Comparison of ENCODE assay signal across 13 cellular contexts in the genomic region with DNA sequence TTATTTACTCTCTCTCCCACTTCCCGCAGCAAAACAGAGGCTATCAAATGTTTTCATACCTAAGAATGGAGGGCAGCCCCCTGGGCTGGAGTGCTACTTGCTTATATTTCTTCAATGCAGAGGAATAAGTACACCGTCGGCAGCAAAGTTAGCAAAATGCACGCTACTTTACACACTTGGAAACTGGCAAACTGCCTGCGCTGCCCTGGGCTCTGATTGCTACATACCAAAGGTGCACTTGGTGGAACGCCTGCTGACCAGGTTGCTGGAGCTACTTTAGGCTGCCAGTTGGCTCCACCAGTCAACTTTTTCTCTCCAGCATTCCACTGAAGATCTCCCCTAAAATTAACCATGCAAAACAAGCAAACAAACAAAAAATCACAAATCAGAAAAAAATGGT.
A peak's percentile ranks its signal among the peaks of the same experiment; 100 is the strongest.
DNase-seq lines count a peak whose midpoint lies in the region; ATAC-seq and TF ChIP-seq lines count a peak whose summit lies in the region.
"Had no signal": no experiment of that assay in that cellular context is flagged by ENCODE, and none has a peak within 500 bp of the region (broad histone marks: within the 10 kb centered on the region; RNA-seq: fewer than 3 reads in every experiment).

No MANE protein-coding gene starts in this region.

- no peaks in the 10 kb centered on the region for H4K20me1 ChIP-seq in PC-3 (ENCODE audit: low read length)

- H3K4me2 ChIP-seq in PC-3 (ENCODE audit: low read length) = no peak overlapping the region
- H3K4me2 ChIP-seq: A549 had no signal

- no peak for TF ChIP-seq RAD21 in Ishikawa (IDR thresholded peaks at IDR 0.05; ENCODE audit: low read depth)

- TF ChIP-seq EP300 in Ishikawa (IDR thresholded peaks at IDR 0.05; ENCODE audit: borderline replicate concordance) = no peak

- peak; percentile 21 for DNase-seq in glomerular visceral epithelial cell (ENCODE audit: extremely low spot score)
- DNase-seq in kidney tubule cell (ENCODE audit: low spot score) = peak; percentile 76
- no peak for DNase-seq in activated CD4-positive, alpha-beta T cell treated with anti-CD3 and anti-CD28 coated beads, Interleukin-2, amount 50 U/mL, for 4 hours
- DNase-seq in DMS53 treated with DMSO at 0.1 percent for 48 hours (lab: John Stamatoyannopoulos, UW; ENCODE audit: unreplicated experiment) = no peak
- no peak for DNase-seq in PC-3
- DNase-seq: BE2C; CD4-positive, alpha-beta memory T cell; DMS53 had no signal

- no peaks in the 10 kb centered on the region for H3K27me3 ChIP-seq in PC-3 (ENCODE audit: low read length)
- H3K27me3 ChIP-seq: BE2C had no signal

- CTCF ChIA-PET in PC-3 (lab: Charles Lee) = no interaction called here

- H3K27ac ChIP-seq in PC-3 (ENCODE audit: low read length) = no peak overlapping the region
- H3K27ac ChIP-seq: A549, C4-2B had no signal

- no peak overlapping the region for H2AFZ ChIP-seq in PC-3 (ENCODE audit: low read length)

- POLR2A ChIA-PET in PC-3 (lab: Charles Lee; ENCODE audit: unreplicated experiment) = no interaction called here

- no peaks in the 10 kb centered on the region for H3F3A ChIP-seq in PC-3 (ENCODE audit: low read length, unreplicated experiment)

- no peaks in the 10 kb centered on the region for H3K9me3 ChIP-seq in PC-3 (ENCODE audit: low read length)
- H3K9me3 ChIP-seq: A549, BE2C had no signal

- H3K4me1 ChIP-seq in PC-3 (ENCODE audit: insufficient read depth, low read length) = no peaks in the 10 kb centered on the region

- no peaks in the 10 kb centered on the region for H3K79me2 ChIP-seq in PC-3 (ENCODE audit: low read length)

- no peak for ATAC-seq in PC-3
- ATAC-seq in HG03378 (IDR thresholded peaks at IDR 0.05; ENCODE audit: unreplicated experiment) = no peak
- ATAC-seq: A549, GM12878 had no signal

- intact Hi-C loops in PC-3 (cut with micrococcal nuclease) = no loop called here

- no peak overlapping the region for H3K4me3 ChIP-seq in PC-3 (ENCODE audit: low read length)
- H3K4me3 ChIP-seq: A549, GM12878 had no signal

- no peaks in the 10 kb centered on the region for H3K36me3 ChIP-seq in PC-3 (ENCODE audit: low read depth, low read length)
- H3K36me3 ChIP-seq: BE2C had no signal

- no peak overlapping the region for H3K9ac ChIP-seq in PC-3 (ENCODE audit: low read length)

- no TSS peak for BruUV-seq in PC-3 (replicated peaks; lab: Mats Ljungman, UMichigan)

- no peak for TF ChIP-seq CTCF in PC-3 (conservative IDR thresholded peaks at IDR 0.05; ENCODE audit: low read depth, low read length)

- H3K9me2 ChIP-seq in PC-3 (replicated peaks; ENCODE audit: low read length) = no peaks in the 10 kb centered on the region

TF ChIP-seq in Ishikawa, 13 proteins besides CTCF, POLR2A, EP300 and RAD21:
- no peak for TF ChIP-seq ZBTB7A (IDR thresholded peaks at IDR 0.05; ENCODE audit: low read depth)
- TF ChIP-seq TCF12 (IDR thresholded peaks at IDR 0.05; ENCODE audit: low read depth) = 0 out of 2 replicates have a peak, but pooled peaks have one; percentile 22
- peak; percentile 86 for TF ChIP-seq CEBPB (IDR thresholded peaks at IDR 0.05)
- TF ChIP-seq, protein P1, sequence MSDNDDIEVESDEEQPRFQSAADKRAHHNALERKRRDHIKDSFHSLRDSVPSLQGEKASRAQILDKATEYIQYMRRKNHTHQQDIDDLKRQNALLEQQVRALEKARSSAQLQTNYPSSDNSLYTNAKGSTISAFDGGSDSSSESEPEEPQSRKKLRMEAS (IDR thresholded peaks at IDR 0.05) = no peak
- no peak for TF ChIP-seq FOXM1 (IDR thresholded peaks at IDR 0.05; ENCODE audit: borderline replicate concordance, low read depth)
- TF ChIP-seq NFIC (IDR thresholded peaks at IDR 0.05) = peak; percentile 87
- peak; percentile 76 for TF ChIP-seq TEAD4 (IDR thresholded peaks at IDR 0.05)
- no peak for TF ChIP-seq EGR1 (IDR thresholded peaks at IDR 0.05)
- TF ChIP-seq, protein P2, sequence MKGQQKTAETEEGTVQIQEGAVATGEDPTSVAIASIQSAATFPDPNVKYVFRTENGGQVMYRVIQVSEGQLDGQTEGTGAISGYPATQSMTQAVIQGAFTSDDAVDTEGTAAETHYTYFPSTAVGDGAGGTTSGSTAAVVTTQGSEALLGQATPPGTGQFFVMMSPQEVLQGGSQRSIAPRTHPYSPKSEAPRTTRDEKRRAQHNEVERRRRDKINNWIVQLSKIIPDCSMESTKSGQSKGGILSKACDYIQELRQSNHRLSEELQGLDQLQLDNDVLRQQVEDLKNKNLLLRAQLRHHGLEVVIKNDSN (IDR thresholded peaks at IDR 0.05) = peak; percentile 72

Comparison
In these comparisons a context has a peak if more than half of its experiments do, and no peak if none do; other contexts are left out.
1. DNase-seq: peak in glomerular visceral epithelial cell (single experiment) and kidney tubule cell (single experiment); none in activated CD4-positive, alpha-beta T cell treated with anti-CD3 and anti-CD28 coated beads, Interleukin-2, amount 50 U/mL, for 4 hours (0 of 2), DMS53 treated with DMSO at 0.1 percent for 48 hours (single experiment) and PC-3 (single experiment).